16 cellular contexts compared by ENCODE assay signal in the genomic region with DNA sequence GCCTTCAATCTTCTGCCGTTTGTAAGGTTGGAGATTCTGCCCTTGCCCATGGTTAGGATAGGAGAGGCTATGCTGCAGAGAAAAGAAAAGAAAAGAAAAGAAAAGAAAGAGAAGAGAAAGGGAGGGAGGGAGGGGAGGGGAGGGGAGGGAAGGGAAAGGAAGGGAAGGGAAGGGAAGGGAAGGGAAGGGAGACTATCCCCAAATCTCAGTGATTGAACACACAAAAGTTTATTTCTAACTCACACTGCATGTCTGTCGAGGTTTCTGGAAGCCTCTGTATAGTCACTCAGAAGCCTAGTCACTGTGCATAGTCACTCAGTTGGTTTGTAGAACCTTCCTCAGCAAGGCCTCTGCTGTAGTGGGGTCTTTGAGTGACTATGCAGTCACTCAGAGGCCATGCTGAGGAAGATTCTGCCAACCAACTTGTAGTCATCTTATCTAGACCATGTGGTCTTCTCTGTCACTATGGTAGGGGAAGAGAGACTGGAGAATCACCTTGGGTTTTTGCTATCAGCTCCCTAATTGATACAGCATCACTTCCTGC. TPM values are rescaled to one million over a fixed set of nuclear protein-coding genes. Genes with fewer than 3 reads are reported as not detected.
"Had no signal": no experiment of that assay in that cellular context is flagged by ENCODE, and none has a peak within 500 bp of the region (broad histone marks: within the 10 kb centered on the region; RNA-seq: fewer than 3 reads in every experiment).

No MANE protein-coding gene starts in this region.

- H3K9me3 ChIP-seq: heart left ventricle, neutrophil, psoas muscle had no signal

- H3K36me3 ChIP-seq: heart left ventricle, neutrophil had no signal

- H3K9me3 Mint-ChIP-seq: naive thymus-derived CD4-positive, alpha-beta T cell; nephron progenitor cell had no signal

- H3K4me1 ChIP-seq: psoas muscle had no signal

- H3K4me3 ChIP-seq: dorsolateral prefrontal cortex, heart left ventricle, psoas muscle, skin epidermis had no signal

- H3K4me3 Mint-ChIP-seq: naive thymus-derived CD4-positive, alpha-beta T cell; nephron progenitor cell had no signal

- DNase-seq: cortex of kidney; dorsolateral prefrontal cortex; effector CD8-positive, alpha-beta T cell; hippocampal formation; nephron progenitor cell; psoas muscle; retina; stimulated activated CD4-positive, alpha-beta T cell treated with anti-CD3 and anti-CD28 coated beads, Interleukin-12 subunit alpha, Interleukin-12 subunit beta, amount 100 ng/mL, for 4 hours; stimulated activated naive CD4-positive, alpha-beta T cell treated with Interleukin-2 at 50 U/mL for 16 hours; trophoblast cell had no signal

- H3K27ac Mint-ChIP-seq: nephron progenitor cell had no signal

- H3K27ac ChIP-seq: dorsolateral prefrontal cortex, neutrophil, psoas muscle, skin epidermis had no signal

- H3K36me3 Mint-ChIP-seq: naive thymus-derived CD4-positive, alpha-beta T cell had no signal

- FAIRE-seq: frontal cortex had no signal

- H3K27me3 ChIP-seq: heart left ventricle, neutrophil had no signal

- ATAC-seq: esophagus mucosa, psoas muscle had no signal

RNA-seq across cellular contexts. Expression of gene ABCC9, which starts 52.3 kb away (rescaled TPM):
- polyA plus RNA-seq: naive thymus-derived CD4-positive, alpha-beta T cell had no signal
